ENCODE assay signal across 18 cellular contexts in the genomic region with DNA sequence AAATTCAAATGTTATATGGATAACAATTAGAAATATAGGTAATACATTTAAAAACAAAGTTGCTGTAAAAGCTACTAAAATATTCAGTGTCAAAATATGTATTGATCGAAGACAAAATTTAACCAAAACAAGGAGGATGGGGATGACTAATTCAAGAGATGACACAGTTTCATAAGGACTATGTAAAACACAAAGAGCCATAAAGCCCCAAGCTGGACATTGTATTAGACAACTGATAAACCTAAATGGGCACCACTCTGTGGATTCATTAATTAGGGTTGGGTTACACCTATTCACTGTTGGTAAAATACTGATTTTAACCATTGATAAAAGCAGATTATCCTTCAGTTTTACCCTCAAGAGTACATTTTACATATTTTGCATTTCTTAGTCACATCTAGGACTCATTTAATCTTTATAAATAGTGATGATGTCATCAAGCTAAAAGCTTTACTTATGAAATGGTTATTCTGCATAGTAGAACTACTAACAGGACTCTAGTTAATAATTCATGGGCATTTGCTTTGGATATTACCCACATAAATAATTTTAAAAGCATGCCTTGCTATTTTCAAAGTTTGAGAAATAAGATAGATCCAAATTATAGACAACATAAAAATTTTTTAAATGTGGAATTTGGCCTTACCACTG. TPM values are rescaled to one million over a fixed set of nuclear protein-coding genes. Genes with fewer than 3 reads are reported as not detected.
DNase-seq lines count a peak whose midpoint lies in the region; ATAC-seq, FAIRE-seq and TF ChIP-seq lines count a peak whose summit lies in the region.
"Had no signal": no experiment of that assay in that cellular context is flagged by ENCODE, and none has a peak within 500 bp of the region (broad histone marks: within the 10 kb centered on the region; RNA-seq: fewer than 3 reads in every experiment).

No MANE protein-coding gene starts in this region.

- no peak overlapping the region for H3K9ac ChIP-seq in neuronal stem cell (ENCODE audit: low read depth, low read length, poor library complexity)

- no peak overlapping the region for H2AFZ ChIP-seq in neuronal stem cell (ENCODE audit: low read length)

- CTCF ChIA-PET in CD8-positive, alpha-beta T cell (lab: Charles Lee): interaction anchor here (0.6 kb wide), 1 partner anchor 46 kb away, joined by 3 read pairs; no protein-coding TSS in a partner anchor

- H3K27ac ChIP-seq in CD8-positive, alpha-beta T cell (ENCODE audit: low read depth, low read length): no peak overlapping the region
- no peak overlapping the region for H3K27ac ChIP-seq in neuronal stem cell (replicated peaks; ENCODE audit: low read length)
- H3K27ac ChIP-seq: C4-2B, heart right ventricle, transverse colon had no signal

- no peak overlapping the region for H2BK12ac ChIP-seq in neuronal stem cell (ENCODE audit: low read length)

- no peaks in the 10 kb centered on the region for H3K79me1 ChIP-seq in neuronal stem cell (ENCODE audit: low read depth, low read length)

- intact Hi-C loops in CD8-positive, alpha-beta T cell (cut with DNase I, micrococcal nuclease): no loop called here
- intact Hi-C loops in cardiac septum (cut with DNase I): no loop called here

- H3K27ac Mint-ChIP-seq in CD8-positive, alpha-beta T cell: peak overlapping the region; percentile 71
- peak overlapping the region in 6 of 10 donors; percentile 33 to 79 (median 68) for H3K27ac Mint-ChIP-seq in naive thymus-derived CD8-positive, alpha-beta T cell

- H2BK5ac ChIP-seq in neuronal stem cell (ENCODE audit: low read length): no peak overlapping the region

- no peaks in the 10 kb centered on the region for H3K27me3 Mint-ChIP-seq in CD8-positive, alpha-beta T cell (ENCODE audit: low read depth)
- no peaks in the 10 kb centered on the region for H3K27me3 Mint-ChIP-seq in naive thymus-derived CD8-positive, alpha-beta T cell
- H3K27me3 Mint-ChIP-seq: dendritic cell treated with granulocyte-macrophage colony-stimulating factor and Interleukin-4, amounts not matched to agents 40 ng/mL and 50 ng/mL, for 4 days had no signal

- H3K36me3 Mint-ChIP-seq in CD8-positive, alpha-beta T cell: peaks cover 77% of the 10 kb centered on the region
- peaks cover 4 to 83% (median 34%) of the 10 kb centered on the region in 3 donors for H3K36me3 Mint-ChIP-seq in naive thymus-derived CD8-positive, alpha-beta T cell

- H3K4me1 ChIP-seq in CD8-positive, alpha-beta T cell (ENCODE audit: insufficient read depth, low read length): peaks cover 18% of the 10 kb centered on the region
- H3K4me1 ChIP-seq in neuronal stem cell (ENCODE audit: control insufficient read depth in 2 of 2, insufficient read depth in 1 of 2, low read depth in 1 of 2, low read length in 2 of 2): no peaks in the 10 kb centered on the region
- H3K4me1 ChIP-seq: transverse colon had no signal

- no peaks in the 10 kb centered on the region for H3K9me3 ChIP-seq in CD8-positive, alpha-beta T cell (ENCODE audit: low read length)
- no peaks in the 10 kb centered on the region for H3K9me3 ChIP-seq in neuronal stem cell (replicated peaks in 1 of 2; ENCODE audit: control insufficient read depth in 2 of 2, insufficient read depth in 1 of 2, low read depth in 1 of 2, low read length in 2 of 2)
- H3K9me3 ChIP-seq: heart right ventricle, transverse colon had no signal

- TF ChIP-seq CTCF in CD8-positive, alpha-beta T cell (IDR thresholded peaks at IDR 0.05): no peak

- POLR2A ChIA-PET in CD8-positive, alpha-beta T cell (lab: Charles Lee): interaction anchor here (0.6 kb wide), 1 partner anchor 50 kb away, joined by 3 read pairs; no protein-coding TSS in a partner anchor
- POLR2A ChIA-PET in naive thymus-derived CD8-positive, alpha-beta T cell (lab: Charles Lee): interaction anchor here (0.5 to 1.0 kb wide), 2 partner anchors 14 to 111 kb away, joined by 3 read pairs; a partner anchor contains a TSS

- DNase-seq in CD8-positive, alpha-beta T cell: no peak
- DNase-seq in RCC 7860 (ENCODE audit: low spot score) (no peak), neuronal stem cell (ENCODE audit: low spot score) (no peak), cardiac septum (ENCODE audit: low spot score) (no peak)
- DNase-seq in naive thymus-derived CD8-positive, alpha-beta T cell: no peak
- DNase-seq: activated CD4-positive, CD25-positive, alpha-beta regulatory T cell treated with anti-CD3 and anti-CD28 coated beads, Interleukin-2, amount 50 U/mL, for 72 hours; activated T-cell treated with anti-CD3 and anti-CD28 coated beads, Interleukin-2, amount 50 U/mL, for 4 hours; anterior cingulate cortex; heart right ventricle; kidney glomerular epithelial cell; NCI-H1092 treated with DMSO at 0.1 percent for 48 hours; transverse colon had no signal

- peaks cover 28% of the 10 kb centered on the region for H3K36me3 ChIP-seq in CD8-positive, alpha-beta T cell (ENCODE audit: insufficient read depth, low read length)
- peaks cover 7 to 99% of the 10 kb centered on the region in 2 donors for H3K36me3 ChIP-seq in neuronal stem cell (replicated peaks in 1 of 2; ENCODE audit: control insufficient read depth in 2 of 2, insufficient read depth in 2 of 2, low read length in 2 of 2)

- H3K23ac ChIP-seq in neuronal stem cell (ENCODE audit: low read depth, low read length, poor library complexity): no peak overlapping the region

- H3K27me3 ChIP-seq in CD8-positive, alpha-beta T cell (ENCODE audit: insufficient read depth, low read length): no peaks in the 10 kb centered on the region
- no peaks in the 10 kb centered on the region for H3K27me3 ChIP-seq in neuronal stem cell (ENCODE audit: control insufficient read depth in 3 of 3, insufficient read depth in 3 of 3, low read depth in 1 of 3, low read length in 3 of 3)
- H3K27me3 ChIP-seq: heart right ventricle, transverse colon had no signal

- H4K8ac ChIP-seq in neuronal stem cell (ENCODE audit: low read depth, low read length): no peak overlapping the region

- no peak overlapping the region for H3K14ac ChIP-seq in neuronal stem cell (ENCODE audit: low read length)

- peaks cover 50% of the 10 kb centered on the region for H3K4me1 Mint-ChIP-seq in CD8-positive, alpha-beta T cell (ENCODE audit: low read depth)
- H3K4me1 Mint-ChIP-seq in naive thymus-derived CD8-positive, alpha-beta T cell: peaks cover 13 to 60% (median 38%) of the 10 kb centered on the region in 4 donors

- WGBS in neuronal stem cell (ENCODE audit: extremely low coverage in 2 of 2, insufficient read length in 2 of 2, insufficient replicate concordance in 1 of 2), 2 donors: no CpG with 5 or more reads among the region's 1 CpG

- ATAC-seq in CD8-positive, alpha-beta T cell: no peak
- ATAC-seq in GM18867 (IDR thresholded peaks at IDR 0.05; ENCODE audit: unreplicated experiment): peak; percentile 28
- no peak for ATAC-seq in naive thymus-derived CD8-positive, alpha-beta T cell
- ATAC-seq in HG02642 (IDR thresholded peaks at IDR 0.05; ENCODE audit: poor library complexity, unreplicated experiment): no peak
- no peak for ATAC-seq in HG03469 (IDR thresholded peaks at IDR 0.05; ENCODE audit: unreplicated experiment)
- ATAC-seq: esophagus mucosa, heart right ventricle had no signal

- peak; percentile 35 for FAIRE-seq in RCC 7860 (lab: Jason Lieb, UNC)

- no peak overlapping the region for H2BK15ac ChIP-seq in neuronal stem cell (ENCODE audit: low read length)

- H3K9me3 Mint-ChIP-seq in CD8-positive, alpha-beta T cell: no peaks in the 10 kb centered on the region
- no peaks in the 10 kb centered on the region for H3K9me3 Mint-ChIP-seq in naive thymus-derived CD8-positive, alpha-beta T cell
- H3K9me3 Mint-ChIP-seq: activated T-cell treated with anti-CD3 and anti-CD28 coated beads, Interleukin-2, amount 50 U/mL, for 4 hours; dendritic cell treated with granulocyte-macrophage colony-stimulating factor and Interleukin-4, amounts not matched to agents 40 ng/mL and 50 ng/mL, for 4 days had no signal

- H3K4me2 ChIP-seq in neuronal stem cell (ENCODE audit: insufficient read depth, low read length, poor library complexity, severe bottlenecking): no peak overlapping the region

- H4K91ac ChIP-seq in neuronal stem cell (ENCODE audit: low read depth, low read length, poor library complexity): no peak overlapping the region

- no peak overlapping the region for H3K4me3 ChIP-seq in CD8-positive, alpha-beta T cell (ENCODE audit: low read depth, low read length)
- no peak overlapping the region for H3K4me3 ChIP-seq in neuronal stem cell (ENCODE audit: low read length in 2 of 2)
- H3K4me3 ChIP-seq: heart right ventricle, transverse colon had no signal

- no peak overlapping the region for H3K18ac ChIP-seq in neuronal stem cell (ENCODE audit: low read length)

- H3K4me3 Mint-ChIP-seq in CD8-positive, alpha-beta T cell: no peak overlapping the region
- no peak overlapping the region for H3K4me3 Mint-ChIP-seq in naive thymus-derived CD8-positive, alpha-beta T cell
- H3K4me3 Mint-ChIP-seq: activated T-cell treated with anti-CD3 and anti-CD28 coated beads, Interleukin-2, amount 50 U/mL, for 4 hours; dendritic cell treated with granulocyte-macrophage colony-stimulating factor and Interleukin-4, amounts not matched to agents 40 ng/mL and 50 ng/mL, for 4 days had no signal

- no peak overlapping the region for H3K4ac ChIP-seq in neuronal stem cell (ENCODE audit: low read length)

- no peak overlapping the region for H2BK120ac ChIP-seq in neuronal stem cell (ENCODE audit: low read depth, low read length)

- H2AK5ac ChIP-seq in neuronal stem cell (ENCODE audit: low read depth, low read length): no peak overlapping the region

RNA-seq across cellular contexts. Expression of a gene that starts 13.7 kb away (rescaled TPM):
- total RNA-seq in CD8-positive, alpha-beta T cell: 10 to 100 TPM; 48.9 to 55.7 TPM
- total RNA-seq in naive thymus-derived CD8-positive, alpha-beta T cell: 10 to 100 TPM; 48.8 to 50.5 TPM
- polyA plus RNA-seq in naive thymus-derived CD8-positive, alpha-beta T cell: 10 to 100 TPM in 2 of 3 donors, 1 to 10 TPM in 1; 9.6 to 16.9 (median 14.3) TPM
- 10.3 TPM for polyA plus RNA-seq in neuronal stem cell (2013, experiment 1 of 2)
- polyA plus RNA-seq in neuronal stem cell (2013, experiment 2 of 2): 10.9 TPM
- total RNA-seq in cardiac septum: 14.6 TPM

RNA-seq across cellular contexts. Expression of a gene that starts 58.1 kb away (rescaled TPM):
- total RNA-seq in CD8-positive, alpha-beta T cell: 100 to 1,000 TPM; 116 to 119 TPM
- 10 to 100 TPM; 39.1 to 42.2 TPM for total RNA-seq in naive thymus-derived CD8-positive, alpha-beta T cell
- polyA plus RNA-seq in naive thymus-derived CD8-positive, alpha-beta T cell: 10 to 100 TPM; 36.7 to 57.7 (median 41.4) TPM
- polyA plus RNA-seq in neuronal stem cell (2013, experiment 1 of 2): 21.0 TPM
- polyA plus RNA-seq in neuronal stem cell (2013, experiment 2 of 2): 21.0 TPM
- total RNA-seq in cardiac septum: 49.2 TPM
